18 cellular contexts compared by ENCODE assay signal in the genomic region with DNA sequence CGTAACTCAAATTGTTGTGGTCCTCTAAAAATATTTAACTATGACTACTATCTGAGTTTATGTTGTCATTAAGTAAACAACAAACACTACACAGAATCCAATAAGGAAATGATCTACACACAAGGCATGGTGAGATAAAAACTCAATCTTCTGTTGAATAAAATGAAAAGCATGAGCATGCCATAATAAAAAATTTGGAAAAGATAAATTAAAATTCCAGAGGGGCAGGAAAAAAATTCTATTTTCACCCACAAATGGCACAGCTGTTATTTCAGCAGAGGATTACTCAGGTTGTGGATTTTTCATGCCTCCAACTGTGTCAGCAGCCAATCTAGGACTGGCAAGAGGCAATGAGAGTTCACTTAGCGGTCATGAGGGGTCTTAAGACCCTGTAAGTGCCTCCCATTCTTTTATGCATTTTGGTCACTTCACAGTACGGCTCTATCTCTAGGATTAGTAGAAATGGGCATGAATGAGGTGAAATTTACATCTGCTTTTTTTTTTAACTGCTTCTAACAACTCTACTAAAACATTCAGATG.
"Had no signal": no experiment of that assay in that cellular context is flagged by ENCODE, and none has a peak within 500 bp of the region (broad histone marks: within the 10 kb centered on the region; RNA-seq: fewer than 3 reads in every experiment).

No MANE protein-coding gene starts in this region.

- H2AFZ ChIP-seq: hepatocyte had no signal

- H3K27ac ChIP-seq: hepatocyte, neutrophil, transverse colon had no signal

- H3K4me2 ChIP-seq: hepatocyte had no signal

- H3K36me3 ChIP-seq: neutrophil, transverse colon had no signal

- H3K4me3 Mint-ChIP-seq: activated CD4-positive, alpha-beta memory T cell treated with anti-CD3 and anti-CD28 coated beads for 36 hours; activated CD8-positive, alpha-beta memory T cell treated with anti-CD3 and anti-CD28 coated beads, Interleukin-2, amount 10 ng/mL, durations not matched to agents 7 days and 5 days; activated naive CD4-positive, alpha-beta T cell treated with anti-CD3 and anti-CD28 coated beads, Interleukin-2, amount 10 ng/mL, durations not matched to agents 7 days and 5 days; endodermal cell; natural killer cell had no signal

- H3K4me1 Mint-ChIP-seq: natural killer cell had no signal

- H3K4me3 ChIP-seq: hepatocyte, transverse colon had no signal

- FAIRE-seq: keratinocyte had no signal

- DNase-seq: activated CD4-positive, alpha-beta memory T cell treated with anti-CD3 and anti-CD28 coated beads for 36 hours; activated CD8-positive, alpha-beta memory T cell treated with anti-CD3 and anti-CD28 coated beads, Interleukin-2, amount 10 ng/mL, durations not matched to agents 7 days and 5 days; activated naive CD4-positive, alpha-beta T cell treated with anti-CD3 and anti-CD28 coated beads, Interleukin-2, amount 10 ng/mL, durations not matched to agents 7 days and 5 days; activated T-cell treated with anti-CD3 and anti-CD28 coated beads, Interleukin-2, amount 50 U/mL, for 1 hour; endodermal cell; natural killer cell; stimulated activated CD4-positive, alpha-beta T cell treated with anti-CD3 and anti-CD28 coated beads, Interleukin-4, amount 100 ng/mL, for 24 hours; stimulated activated CD8-positive, alpha-beta memory T cell treated with anti-CD3 and anti-CD28 coated beads, Interleukin-4, amount 100 ng/mL, for 48 hours; stimulated activated naive CD8-positive, alpha-beta T cell treated with anti-CD3 and anti-CD28 coated beads, Interleukin-15, Interleukin-2, amounts not matched to agents 100 U/mL and 50 U/mL, for 24 hours; T-helper 1 cell; T1000; transverse colon had no signal

- ATAC-seq: activated CD4-positive, CD25-positive, alpha-beta regulatory T cell treated with anti-CD3 and anti-CD28 coated beads, Interleukin-2, amount 50 U/mL, for 24 hours; activated CD8-positive, alpha-beta memory T cell treated with anti-CD3 and anti-CD28 coated beads, Interleukin-2, amount 10 ng/mL, durations not matched to agents 7 days and 5 days; esophagus mucosa; left lobe of liver; natural killer cell; stimulated activated naive CD8-positive, alpha-beta T cell treated with anti-CD3 and anti-CD28 coated beads, Interleukin-15, Interleukin-2, amounts not matched to agents 100 U/mL and 50 U/mL, for 24 hours had no signal

- H3K9me3 Mint-ChIP-seq: activated CD4-positive, alpha-beta memory T cell treated with anti-CD3 and anti-CD28 coated beads for 36 hours; activated naive CD4-positive, alpha-beta T cell treated with anti-CD3 and anti-CD28 coated beads, Interleukin-2, amount 10 ng/mL, durations not matched to agents 7 days and 5 days; natural killer cell had no signal

- H3K4me1 ChIP-seq: transverse colon had no signal

- H3K9me3 ChIP-seq: neutrophil, transverse colon had no signal

- H3K27me3 ChIP-seq: hepatocyte, neutrophil, transverse colon had no signal

- H3K36me3 Mint-ChIP-seq: natural killer cell had no signal

- H3K27ac Mint-ChIP-seq: activated naive CD4-positive, alpha-beta T cell treated with anti-CD3 and anti-CD28 coated beads, Interleukin-2, amount 10 ng/mL, durations not matched to agents 7 days and 5 days; endodermal cell; natural killer cell had no signal

- H3K27me3 Mint-ChIP-seq: activated CD4-positive, alpha-beta memory T cell treated with anti-CD3 and anti-CD28 coated beads for 36 hours; activated CD8-positive, alpha-beta memory T cell treated with anti-CD3 and anti-CD28 coated beads, Interleukin-2, amount 10 ng/mL, durations not matched to agents 7 days and 5 days; activated naive CD4-positive, alpha-beta T cell treated with anti-CD3 and anti-CD28 coated beads, Interleukin-2, amount 10 ng/mL, durations not matched to agents 7 days and 5 days had no signal
